9 cellular contexts compared by ENCODE assay signal in genomic region chr12:20549115-20549719, GRCh38.
A peak's percentile ranks its signal among the peaks of the same experiment; 100 is the strongest.
DNase-seq lines count a peak whose midpoint lies in the region; ATAC-seq and TF ChIP-seq lines count a peak whose summit lies in the region.
"Had no signal": no experiment of that assay in that cellular context is flagged by ENCODE, and none has a peak within 500 bp of the region (broad histone marks: within the 10 kb centered on the region; RNA-seq: fewer than 3 reads in every experiment).

No MANE protein-coding gene starts in this region.

- no peaks in the 10 kb centered on the region for H3K9me3 Mint-ChIP-seq in activated CD4-positive, alpha-beta T cell treated with anti-CD3 and anti-CD28 coated beads for 36 hours (ENCODE audit: low read depth)
- no peaks in the 10 kb centered on the region for H3K9me3 Mint-ChIP-seq in activated CD4-positive, alpha-beta T cell treated with anti-CD3 and anti-CD28 coated beads, Interleukin-2, amount 10 ng/mL, durations not matched to agents 24 days and 14 days
- H3K9me3 Mint-ChIP-seq in WTC11, result peaks cover 3% of the 10 kb centered on the region; the same call in 1 of the 2 replicates

- no peak overlapping the region for H3K4me3 ChIP-seq in hepatocyte
- H3K4me3 ChIP-seq in uterus, result no peak overlapping the region
- H3K4me3 ChIP-seq: pancreas had no signal

- POLR2A ChIA-PET in activated CD4-positive, alpha-beta T cell treated with anti-CD3 and anti-CD28 coated beads for 36 hours (lab: Charles Lee), result no interaction called here
- POLR2A ChIA-PET in WTC11 (lab: Charles Lee), result no interaction called here

- H3K79me2 ChIP-seq in hepatocyte, result peaks cover 10% of the 10 kb centered on the region

- no peak overlapping the region for H3K4me2 ChIP-seq in hepatocyte

- no peak overlapping the region for H3K4me3 Mint-ChIP-seq in activated CD4-positive, alpha-beta T cell treated with anti-CD3 and anti-CD28 coated beads for 36 hours
- no peak overlapping the region for H3K4me3 Mint-ChIP-seq in activated CD4-positive, alpha-beta T cell treated with anti-CD3 and anti-CD28 coated beads, Interleukin-2, amount 10 ng/mL, durations not matched to agents 24 days and 14 days
- H3K4me3 Mint-ChIP-seq in WTC11, result no peak overlapping the region

- no peak overlapping the region for H3K27ac Mint-ChIP-seq in activated CD4-positive, alpha-beta T cell treated with anti-CD3 and anti-CD28 coated beads for 36 hours
- no peak overlapping the region for H3K27ac Mint-ChIP-seq in activated CD4-positive, alpha-beta T cell treated with anti-CD3 and anti-CD28 coated beads, Interleukin-2, amount 10 ng/mL, durations not matched to agents 24 days and 14 days
- H3K27ac Mint-ChIP-seq in WTC11, result no peak overlapping the region

- H3K4me1 ChIP-seq in hepatocyte (ENCODE audit: insufficient read depth) (peaks cover 6% of the 10 kb centered on the region), uterus (no peaks in the 10 kb centered on the region)

- 28% methylated on average over 2 of the region's 2 CpGs for WGBS in hepatocyte (ENCODE audit: low lambda C conversion rate, missing lambda C conversion rate)

- H3K9me2 ChIP-seq in hepatocyte (replicated peaks; ENCODE audit: insufficient read depth), result no peaks in the 10 kb centered on the region

- H3K36me3 ChIP-seq in hepatocyte (replicated peaks; ENCODE audit: insufficient read depth, low read depth) (no peaks in the 10 kb centered on the region), uterus (no peaks in the 10 kb centered on the region)
- H3K36me3 ChIP-seq: pancreas had no signal

- peak; percentile 31 for TF ChIP-seq CTCF in WTC11 (IDR thresholded peaks at IDR 0.05)
- TF ChIP-seq CTCF in hepatocyte (IDR thresholded peaks at IDR 0.05; ENCODE audit: poor library complexity), result peak; percentile 62
- TF ChIP-seq CTCF in uterus (IDR thresholded peaks at IDR 0.05), result peak; percentile 43 to 52 (median 45)
- no peak for TF ChIP-seq CTCF in GM20000 (IDR thresholded peaks at IDR 0.05; ENCODE audit: extremely low read depth, missing control alignments)

- H3K4me1 Mint-ChIP-seq in activated CD4-positive, alpha-beta T cell treated with anti-CD3 and anti-CD28 coated beads for 36 hours, result no peaks in the 10 kb centered on the region
- no peaks in the 10 kb centered on the region for H3K4me1 Mint-ChIP-seq in activated CD4-positive, alpha-beta T cell treated with anti-CD3 and anti-CD28 coated beads, Interleukin-2, amount 10 ng/mL, durations not matched to agents 24 days and 14 days
- no peaks in the 10 kb centered on the region for H3K4me1 Mint-ChIP-seq in WTC11

- H3K27me3 Mint-ChIP-seq in activated CD4-positive, alpha-beta T cell treated with anti-CD3 and anti-CD28 coated beads for 36 hours, result no peaks in the 10 kb centered on the region
- H3K27me3 Mint-ChIP-seq in activated CD4-positive, alpha-beta T cell treated with anti-CD3 and anti-CD28 coated beads, Interleukin-2, amount 10 ng/mL, durations not matched to agents 24 days and 14 days, result no peaks in the 10 kb centered on the region
- H3K27me3 Mint-ChIP-seq in WTC11 (ENCODE audit: low read depth), result no peaks in the 10 kb centered on the region

- intact Hi-C loops in activated CD4-positive, alpha-beta T cell treated with anti-CD3 and anti-CD28 coated beads for 36 hours (cut with DNase I, micrococcal nuclease), result no loop called here
- intact Hi-C loops in activated CD4-positive, alpha-beta T cell treated with anti-CD3 and anti-CD28 coated beads, Interleukin-2, amount 10 ng/mL, durations not matched to agents 24 days and 14 days (cut with micrococcal nuclease), result no loop called here
- intact Hi-C loops in uterus (cut with DNase I; ENCODE audit: low total_unique reads), result no loop called here

- H3K36me3 Mint-ChIP-seq in activated CD4-positive, alpha-beta T cell treated with anti-CD3 and anti-CD28 coated beads for 36 hours (ENCODE audit: low read depth), result no peaks in the 10 kb centered on the region
- no peaks in the 10 kb centered on the region for H3K36me3 Mint-ChIP-seq in activated CD4-positive, alpha-beta T cell treated with anti-CD3 and anti-CD28 coated beads, Interleukin-2, amount 10 ng/mL, durations not matched to agents 24 days and 14 days (ENCODE audit: low read depth)
- 0 out of 2 replicates have a peak, but pooled peaks cover 3% of the 10 kb centered on the region for H3K36me3 Mint-ChIP-seq in WTC11

- H3K27ac ChIP-seq in hepatocyte, result no peak overlapping the region
- peak overlapping the region in 1 of 2 donors; percentile 33 for H3K27ac ChIP-seq in uterus
- H3K27ac ChIP-seq: pancreas had no signal

- H4K20me1 ChIP-seq in hepatocyte (ENCODE audit: insufficient read depth, poor library complexity, severe bottlenecking), result no peaks in the 10 kb centered on the region

- ATAC-seq in activated CD4-positive, alpha-beta T cell treated with anti-CD3 and anti-CD28 coated beads for 36 hours, result no peak
- peak; percentile 87 for ATAC-seq in WTC11
- no peak for ATAC-seq in HG02870 (IDR thresholded peaks at IDR 0.05; ENCODE audit: unreplicated experiment)
- no peak for ATAC-seq in HG02970 (IDR thresholded peaks at IDR 0.05; ENCODE audit: low FRiP score, unreplicated experiment)

- TF ChIP-seq POLR2A in uterus (IDR thresholded peaks at IDR 0.05), result no peak

- CTCF ChIA-PET in activated CD4-positive, alpha-beta T cell treated with anti-CD3 and anti-CD28 coated beads for 36 hours (lab: Charles Lee), result no interaction called here
- CTCF ChIA-PET in WTC11 (lab: Charles Lee), result interaction anchor here (0.5 to 1.6 kb wide), 22 partner anchors 9 to 248 kb away, joined by 3 to 11 read pairs (median 3); partner anchors contain the start of gene PDE3A

- no peaks in the 10 kb centered on the region for H3K9me3 ChIP-seq in hepatocyte (ENCODE audit: low read depth)
- H3K9me3 ChIP-seq in uterus, result no peaks in the 10 kb centered on the region
- H3K9me3 ChIP-seq: pancreas had no signal

- H2AFZ ChIP-seq in hepatocyte, result no peak overlapping the region

- DNase-seq in activated CD4-positive, alpha-beta T cell treated with anti-CD3 and anti-CD28 coated beads for 36 hours, result peak; percentile 10
- DNase-seq in activated CD4-positive, alpha-beta T cell treated with anti-CD3 and anti-CD28 coated beads, Interleukin-2, amount 10 ng/mL, durations not matched to agents 24 days and 14 days, result no peak
- DNase-seq in WTC11 (ENCODE audit: low spot score), result peak; percentile 33
- DNase-seq in hepatocyte (ENCODE audit: low spot score), result peak; percentile 51
- peak in 1 of 2 donors; percentile 20 for DNase-seq in uterus
- DNase-seq in GM20000 (ENCODE audit: low spot score), result no peak
- DNase-seq: pancreas had no signal

- no peaks in the 10 kb centered on the region for H3K27me3 ChIP-seq in hepatocyte
- H3K27me3 ChIP-seq in uterus, result no peaks in the 10 kb centered on the region
- H3K27me3 ChIP-seq: pancreas had no signal

TF ChIP-seq in WTC11, 78 proteins besides CTCF, POLR2A, EP300 and RAD21 (continues in another document):
- TF ChIP-seq SMAD3 (CRISPR knock-in tag; IDR thresholded peaks at IDR 0.05; ENCODE audit: borderline replicate concordance), result no peak
- no peak for TF ChIP-seq ZNF532 (CRISPR knock-in tag; IDR thresholded peaks at IDR 0.05; ENCODE audit: borderline replicate concordance)
- no peak for TF ChIP-seq ZNF512 (CRISPR knock-in tag; IDR thresholded peaks at IDR 0.05; ENCODE audit: borderline replicate concordance)
- no peak for TF ChIP-seq MYBL2 (CRISPR knock-in tag; IDR thresholded peaks at IDR 0.05)
- no peak for TF ChIP-seq EMX1 (CRISPR knock-in tag; IDR thresholded peaks at IDR 0.05)

Comparison
In these comparisons a context has a peak if more than half of its experiments do, and no peak if none do; other contexts are left out.
1. DNase-seq: peak in activated CD4-positive, alpha-beta T cell treated with anti-CD3 and anti-CD28 coated beads for 36 hours (single experiment), WTC11 (single experiment) and hepatocyte (single experiment); none in activated CD4-positive, alpha-beta T cell treated with anti-CD3 and anti-CD28 coated beads, Interleukin-2, amount 10 ng/mL, durations not matched to agents 24 days and 14 days (single experiment) and GM20000 (single experiment).